Comparison of ENCODE assay signal across 21 cellular contexts in the genomic region with DNA sequence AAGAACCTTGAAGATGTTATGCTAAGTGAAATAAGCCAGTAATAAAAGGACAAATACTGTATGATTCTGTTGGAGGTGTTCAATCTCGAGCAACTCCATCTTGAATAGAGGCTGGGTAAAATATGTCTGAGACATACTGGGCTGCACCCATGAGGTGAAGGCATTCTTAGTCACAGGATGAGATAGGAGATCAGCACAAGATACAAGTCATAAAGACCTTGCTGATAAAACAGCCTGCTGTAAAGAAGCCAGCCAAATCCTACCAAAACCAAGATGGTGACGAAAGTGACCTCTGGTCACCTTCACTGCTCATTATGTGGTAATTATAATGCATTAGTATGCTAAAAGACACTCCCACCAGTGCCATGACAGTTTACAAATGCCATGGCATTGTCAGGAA.
DNase-seq lines count a peak whose midpoint lies in the region; ATAC-seq, FAIRE-seq and TF ChIP-seq lines count a peak whose summit lies in the region.
"Had no signal": no experiment of that assay in that cellular context is flagged by ENCODE, and none has a peak within 500 bp of the region (broad histone marks: within the 10 kb centered on the region; RNA-seq: fewer than 3 reads in every experiment).

No MANE protein-coding gene starts in this region.

- H4K20me1 ChIP-seq in keratinocyte (ENCODE audit: control insufficient read depth, extremely low read depth, insufficient read depth, low read length), result no peaks in the 10 kb centered on the region

- H3K9me1 ChIP-seq in keratinocyte (ENCODE audit: control insufficient read depth, extremely low read depth, insufficient read depth, low read length), result no peaks in the 10 kb centered on the region

- dilution Hi-C loops in keratinocyte (cut with MboI; ENCODE audit: extremely low pct_ligation_motif_present, low sequenced_read_pairs), result no loop called here

- H3K27ac Mint-ChIP-seq in activated T-cell treated with anti-CD3 and anti-CD28 coated beads, Interleukin-2, amount 50 U/mL, for 72 hours, result no peak overlapping the region
- peak overlapping the region; percentile 5 for H3K27ac Mint-ChIP-seq in activated T-helper 2 cell treated with anti-CD3 and anti-CD28 coated beads, Interferon-gamma antibody, Interleukin-2, Interleukin-4, amounts not matched to agents 10 μg/mL and 5 μg/mL and 100 μg/mL, durations not matched to agents 14 hours and 24 hours and 36 hours
- H3K27ac Mint-ChIP-seq: CD8-positive, alpha-beta memory T cell had no signal

- H3K27ac ChIP-seq in keratinocyte (ENCODE audit: control insufficient read depth, insufficient read depth, low read length), result no peak overlapping the region
- H3K27ac ChIP-seq in upper lobe of right lung, result no peak overlapping the region
- H3K27ac ChIP-seq: RWPE1 had no signal

- peaks cover 2% of the 10 kb centered on the region for H3K4me1 ChIP-seq in keratinocyte (ENCODE audit: control insufficient read depth, extremely low read depth, insufficient read depth, low read length)
- H3K4me1 ChIP-seq in upper lobe of right lung, result peaks cover 6% of the 10 kb centered on the region

- no peak overlapping the region for H3K4me3 ChIP-seq in keratinocyte (ENCODE audit: control insufficient read depth in 2 of 3, extremely low read depth in 1 of 3, insufficient read depth in 2 of 3, low read depth in 1 of 3, low read length in 3 of 3)
- no peak overlapping the region for H3K4me3 ChIP-seq in upper lobe of right lung

- no peaks in the 10 kb centered on the region for H3K79me2 ChIP-seq in keratinocyte (ENCODE audit: control insufficient read depth, insufficient read depth, low read length)

- H3K4me3 Mint-ChIP-seq in activated T-cell treated with anti-CD3 and anti-CD28 coated beads, Interleukin-2, amount 50 U/mL, for 72 hours, result no peak overlapping the region
- no peak overlapping the region for H3K4me3 Mint-ChIP-seq in activated T-helper 2 cell treated with anti-CD3 and anti-CD28 coated beads, Interferon-gamma antibody, Interleukin-2, Interleukin-4, amounts not matched to agents 10 μg/mL and 5 μg/mL and 100 μg/mL, durations not matched to agents 14 hours and 24 hours and 36 hours (ENCODE audit: low read depth)
- H3K4me3 Mint-ChIP-seq: CD8-positive, alpha-beta memory T cell had no signal

- H3K27me3 ChIP-seq in keratinocyte (ENCODE audit: control insufficient read depth, extremely low read depth, insufficient read depth, low read length) (no peaks in the 10 kb centered on the region), upper lobe of right lung (no peaks in the 10 kb centered on the region)

- H3K4me2 ChIP-seq in keratinocyte (ENCODE audit: control insufficient read depth, extremely low read depth, insufficient read depth, low read depth, low read length), result no peak overlapping the region

- no peak overlapping the region for H2AFZ ChIP-seq in keratinocyte (ENCODE audit: control insufficient read depth, low read length)

- ATAC-seq in activated T-cell treated with anti-CD3 and anti-CD28 coated beads, Interleukin-2, amount 50 U/mL, for 72 hours (replicated peaks in 1 of 2), result peak; percentile 67 to 84
- ATAC-seq in upper lobe of right lung, result no peak

- H3K36me3 Mint-ChIP-seq in activated T-cell treated with anti-CD3 and anti-CD28 coated beads, Interleukin-2, amount 50 U/mL, for 72 hours (ENCODE audit: insufficient read depth in 2 of 2), result peaks cover 1 to 2% of the 10 kb centered on the region in 2 donors
- H3K36me3 Mint-ChIP-seq in activated T-helper 2 cell treated with anti-CD3 and anti-CD28 coated beads, Interferon-gamma antibody, Interleukin-2, Interleukin-4, amounts not matched to agents 10 μg/mL and 5 μg/mL and 100 μg/mL, durations not matched to agents 14 hours and 24 hours and 36 hours (ENCODE audit: low read depth), result no peaks in the 10 kb centered on the region
- H3K36me3 Mint-ChIP-seq: CD8-positive, alpha-beta memory T cell had no signal

- H3K27me3 Mint-ChIP-seq in activated T-cell treated with anti-CD3 and anti-CD28 coated beads, Interleukin-2, amount 50 U/mL, for 72 hours (ENCODE audit: low read depth), result peaks cover 30% of the 10 kb centered on the region
- peaks cover 4% of the 10 kb centered on the region for H3K27me3 Mint-ChIP-seq in activated T-helper 2 cell treated with anti-CD3 and anti-CD28 coated beads, Interferon-gamma antibody, Interleukin-2, Interleukin-4, amounts not matched to agents 10 μg/mL and 5 μg/mL and 100 μg/mL, durations not matched to agents 14 hours and 24 hours and 36 hours (ENCODE audit: low read depth)

- H3K36me3 ChIP-seq in keratinocyte (ENCODE audit: control insufficient read depth in 2 of 2, extremely low read depth in 1 of 2, insufficient read depth in 2 of 2, low read length in 2 of 2), result no peaks in the 10 kb centered on the region
- H3K36me3 ChIP-seq in upper lobe of right lung, result no peaks in the 10 kb centered on the region

- no peak overlapping the region for H3K9ac ChIP-seq in keratinocyte (ENCODE audit: control insufficient read depth, extremely low read depth, insufficient read depth, low read length)

- DNase-seq in activated T-cell treated with anti-CD3 and anti-CD28 coated beads, Interleukin-2, amount 50 U/mL, for 72 hours, result no peak
- DNase-seq in activated T-cell treated with anti-CD3 and anti-CD28 coated beads for 4 hours, result no peak
- DNase-seq in M059J (ENCODE audit: low read depth), result peak; percentile 81
- no peak for DNase-seq in activated T-helper 2 cell treated with anti-CD3 and anti-CD28 coated beads, Interferon-gamma antibody, Interleukin-2, Interleukin-4, amounts not matched to agents 10 μg/mL and 5 μg/mL and 100 μg/mL, durations not matched to agents 14 hours and 24 hours and 36 hours (ENCODE audit: low spot score)
- no peak for DNase-seq in keratinocyte (ENCODE audit: low read depth, low spot score)
- no peak for DNase-seq in upper lobe of right lung
- DNase-seq in SKM-1 treated with dmso at 0.1 percent for 144 hours (lab: John Stamatoyannopoulos, UW; ENCODE audit: unreplicated experiment), result no peak
- no peak for DNase-seq in cerebellum (ENCODE audit: low spot score)
- DNase-seq: ACHN; C1 segment of cervical spinal cord; CD8-positive, alpha-beta memory T cell; DMS79; MV-4-11; NCI-H1417; NCI-H187; NCI-H2107; NCI-H2227 treated with DMSO at 0.1 percent for 48 hours; NCI-H510A treated with DMSO at 0.1 percent for 48 hours; NCI-H774; SIG-M5 had no signal

- intact Hi-C loops in activated T-helper 2 cell treated with anti-CD3 and anti-CD28 coated beads, Interferon-gamma antibody, Interleukin-2, Interleukin-4, amounts not matched to agents 10 μg/mL and 5 μg/mL and 100 μg/mL, durations not matched to agents 14 hours and 24 hours and 36 hours (cut with micrococcal nuclease), result loop anchor here (1.0 kb wide), 2 partner anchors 27 to 321 kb away; no protein-coding TSS in a partner anchor
- intact Hi-C loops in upper lobe of right lung (cut with DNase I), result loop anchor here (10.0 kb wide), 1 partner anchor 930 kb away; no protein-coding TSS in a partner anchor

- peaks cover 22% of the 10 kb centered on the region for H3K4me1 Mint-ChIP-seq in activated T-cell treated with anti-CD3 and anti-CD28 coated beads, Interleukin-2, amount 50 U/mL, for 72 hours (ENCODE audit: low read depth)
- peaks cover 36% of the 10 kb centered on the region for H3K4me1 Mint-ChIP-seq in activated T-helper 2 cell treated with anti-CD3 and anti-CD28 coated beads, Interferon-gamma antibody, Interleukin-2, Interleukin-4, amounts not matched to agents 10 μg/mL and 5 μg/mL and 100 μg/mL, durations not matched to agents 14 hours and 24 hours and 36 hours (ENCODE audit: low read depth)

- no peak for TF ChIP-seq CTCF in keratinocyte (optimal IDR thresholded peaks at IDR 0.05 in 1 of 3, IDR thresholded peaks at IDR 0.05 in 1 of 3, conservative IDR thresholded peaks at IDR 0.05 in 1 of 3; ENCODE audit: extremely low read depth in 1 of 3, insufficient read depth in 2 of 3, low read length in 3 of 3)
- no peak for TF ChIP-seq CTCF in upper lobe of right lung (IDR thresholded peaks at IDR 0.05)

- H3K9me3 ChIP-seq in keratinocyte (ENCODE audit: control insufficient read depth, low read depth, low read length) (no peaks in the 10 kb centered on the region), upper lobe of right lung (no peaks in the 10 kb centered on the region)

- peak; percentile 13 for FAIRE-seq in keratinocyte (lab: Jason Lieb, UNC)

- H3K9me3 Mint-ChIP-seq in activated T-cell treated with anti-CD3 and anti-CD28 coated beads, Interleukin-2, amount 50 U/mL, for 72 hours, result peaks cover 0 to 2% of the 10 kb centered on the region in 2 donors
- peaks cover 3% of the 10 kb centered on the region for H3K9me3 Mint-ChIP-seq in activated T-helper 2 cell treated with anti-CD3 and anti-CD28 coated beads, Interferon-gamma antibody, Interleukin-2, Interleukin-4, amounts not matched to agents 10 μg/mL and 5 μg/mL and 100 μg/mL, durations not matched to agents 14 hours and 24 hours and 36 hours
